ENCODE assay signal across 9 cellular contexts in genomic region chr11:68040957-68041591, GRCh38. TPM values are rescaled to one million over a fixed set of nuclear protein-coding genes. Genes with fewer than 3 reads are reported as not detected.
DNase-seq lines count a peak whose midpoint lies in the region; TF ChIP-seq lines count a peak whose summit lies in the region.
"Had no signal": no experiment of that assay in that cellular context is flagged by ENCODE, and none has a peak within 500 bp of the region (broad histone marks: within the 10 kb centered on the region; RNA-seq: fewer than 3 reads in every experiment).

No MANE protein-coding gene starts in this region.

- no peaks in the 10 kb centered on the region for H3K9me3 ChIP-seq in BLaER1
- H3K9me3 ChIP-seq in MM.1S (replicated peaks; ENCODE audit: insufficient read depth, low read length): no peaks in the 10 kb centered on the region

- H3K4me3 ChIP-seq in BLaER1 (peak overlapping the region; percentile 76), MM.1S (ENCODE audit: low read length) (peak overlapping the region; percentile 89), dorsolateral prefrontal cortex (peak overlapping the region in 49 of 59 donors; percentile 17 to 70 (median 55))

- intact Hi-C loops in dorsolateral prefrontal cortex (cut with DNase I): no loop called here

- H3K27me3 Mint-ChIP-seq in osteocyte (ENCODE audit: unreplicated experiment): no peaks in the 10 kb centered on the region

- H3K9ac ChIP-seq in BLaER1 (peak overlapping the region; percentile 79), MM.1S (ENCODE audit: low read length) (peak overlapping the region; percentile 84)

- peaks cover 2% of the 10 kb centered on the region for H3K36me3 Mint-ChIP-seq in osteocyte (ENCODE audit: unreplicated experiment)

- H2AFZ ChIP-seq in MM.1S (ENCODE audit: low read length): no peak overlapping the region

- H3K4me1 ChIP-seq in BLaER1 (peaks cover 89% of the 10 kb centered on the region), MM.1S (ENCODE audit: low read length) (peaks cover 16% of the 10 kb centered on the region)

- peaks cover 69% of the 10 kb centered on the region for H3K79me2 ChIP-seq in MM.1S (ENCODE audit: low read length)

- H3K4me2 ChIP-seq in BLaER1 (peak overlapping the region; percentile 94), MM.1S (ENCODE audit: low read depth, low read length) (peak overlapping the region; percentile 95)

- H4K20me1 ChIP-seq in BLaER1: peaks cover 51% of the 10 kb centered on the region
- H4K20me1 ChIP-seq in MM.1S (ENCODE audit: insufficient read depth, low read length): peaks cover 5% of the 10 kb centered on the region; the same call in 1 of the 2 replicates

- peaks cover 46% of the 10 kb centered on the region for H3K36me3 ChIP-seq in BLaER1
- no peaks in the 10 kb centered on the region; the same call in 1 of the 2 replicates for H3K36me3 ChIP-seq in MM.1S (replicated peaks; ENCODE audit: insufficient read depth, low read length)

- peaks cover 27% of the 10 kb centered on the region; the same call in 1 of the 2 replicates for H3F3A ChIP-seq in MM.1S (ENCODE audit: insufficient read depth, low read length)

- peak overlapping the region; percentile 90 for H3K27ac ChIP-seq in BLaER1
- H3K27ac ChIP-seq in MM.1S (ENCODE audit: low read length): peak overlapping the region; percentile 76; the same call in 1 of the 2 replicates
- peak overlapping the region in 27 of 59 donors; percentile 8 to 89 (median 68) for H3K27ac ChIP-seq in dorsolateral prefrontal cortex

- H3K9me2 ChIP-seq in MM.1S (replicated peaks; ENCODE audit: insufficient read depth, low read length): no peaks in the 10 kb centered on the region

- TF ChIP-seq CTCF in MM.1S (IDR thresholded peaks at IDR 0.05; ENCODE audit: low read length) (no peak), dorsolateral prefrontal cortex (IDR thresholded peaks at IDR 0.05 in 54 of 56, conservative IDR thresholded peaks at IDR 0.05 in 2 of 56; ENCODE audit: low read depth in 1 of 56, partially characterized antibody in 56 of 56) (no peak), osteocyte (IDR thresholded peaks at IDR 0.05) (no peak)

- H3K9me3 Mint-ChIP-seq in osteocyte (ENCODE audit: unreplicated experiment): no peaks in the 10 kb centered on the region

- peak overlapping the region; percentile 84 for H3K27ac Mint-ChIP-seq in osteocyte (ENCODE audit: unreplicated experiment)

- H3K4me3 Mint-ChIP-seq in osteocyte (ENCODE audit: unreplicated experiment): no peak overlapping the region

- H3K4me1 Mint-ChIP-seq in osteocyte (ENCODE audit: unreplicated experiment): peaks cover 38% of the 10 kb centered on the region

- no peak for DNase-seq in MM.1S
- no peak for DNase-seq in dorsolateral prefrontal cortex
- DNase-seq in osteocyte (ENCODE audit: extremely low spot score, unreplicated experiment): no peak
- DNase-seq in LoVo (ENCODE audit: low spot score): no peak
- DNase-seq in NCI-H345 (lab: John Stamatoyannopoulos, UW): no peak
- DNase-seq in stimulated activated CD4-positive, alpha-beta T cell treated with anti-CD3 and anti-CD28 coated beads, Interleukin-15, amount 100 ng/mL, for 24 hours: no peak
- no peak for DNase-seq in GM03348 (ENCODE audit: low spot score)

- H3K27me3 ChIP-seq in BLaER1 (no peaks in the 10 kb centered on the region), MM.1S (replicated peaks; ENCODE audit: insufficient read depth, low read length) (no peaks in the 10 kb centered on the region), dorsolateral prefrontal cortex (no peaks in the 10 kb centered on the region)

RNA-seq across cellular contexts. Expression of gene TCIRG1, which starts 2.2 kb away (rescaled TPM):
- total RNA-seq in dorsolateral prefrontal cortex (10 to 100 TPM in 110 of 120 experiments, 1 to 10 TPM in 10; 6.5 to 49.6 (median 16.9) TPM), osteocyte (53.0 and 54.2 TPM in 2 replicates)

RNA-seq across cellular contexts. Expression of gene NDUFS8, which starts 10.6 kb away (rescaled TPM):
- total RNA-seq in dorsolateral prefrontal cortex (100 to 1,000 TPM in 119 of 120 experiments, 10 to 100 TPM in 1; 98.7 to 186 (median 138) TPM), osteocyte (134 and 143 TPM in 2 replicates)

RNA-seq across cellular contexts. Expression of gene ALDH3B1, which starts 30.9 kb away (rescaled TPM):
- total RNA-seq in dorsolateral prefrontal cortex (1 to 10 TPM; 1.2 to 7.7 (median 3.1) TPM), osteocyte (4.7 and 6.5 TPM in 2 replicates)
- total RNA-seq: T-helper 2 cell treated with Interferon-gamma antibody and Interleukin-4, amounts not matched to agents 100 ng/mL and 5 ng/mL, for 36 hours had no signal

RNA-seq across cellular contexts. Expression of gene UNC93B1, which starts 37.2 kb away (rescaled TPM):
- total RNA-seq in dorsolateral prefrontal cortex (10 to 100 TPM in 80 of 120 experiments, 1 to 10 TPM in 40; 5.7 to 20.9 (median 11.2) TPM), osteocyte (26.0 and 29.3 TPM in 2 replicates)
